ENCODE assay signal across 7 cellular contexts in genomic region chr7:117444646-117445045, GRCh38. TPM values are rescaled to one million over a fixed set of nuclear protein-coding genes. Genes with fewer than 3 reads are reported as not detected.
"Had no signal": no experiment of that assay in that cellular context is flagged by ENCODE, and none has a peak within 500 bp of the region (broad histone marks: within the 10 kb centered on the region; RNA-seq: fewer than 3 reads in every experiment).

No MANE protein-coding gene starts in this region.

- DNase-seq: H9, HCEC 1CT had no signal

- H3K27ac Mint-ChIP-seq: GM23338, H9 had no signal

- H3K4me1 Mint-ChIP-seq: GM23338, H9 had no signal

- ATAC-seq: GM23338, K562 had no signal

- H3K4me3 ChIP-seq: GM23338, K562 had no signal

- H3K4me3 Mint-ChIP-seq: GM23338, H9 had no signal

RNA-seq across cellular contexts. Expression of gene ASZ1, which starts 17.4 kb away (rescaled TPM):
- total RNA-seq: GM23338, H1, H9, HT-29, IMR-90, K562 had no signal
